ENCODE assay signal across 15 cellular contexts in genomic region chr7:120955577-120956149, GRCh38. TPM values are rescaled to one million over a fixed set of nuclear protein-coding genes. Genes with fewer than 3 reads are reported as not detected.
A peak's percentile ranks its signal among the peaks of the same experiment; 100 is the strongest.
DNase-seq lines count a peak whose midpoint lies in the region; ATAC-seq and TF ChIP-seq lines count a peak whose summit lies in the region.
"Had no signal": no experiment of that assay in that cellular context is flagged by ENCODE, and none has a peak within 500 bp of the region (broad histone marks: within the 10 kb centered on the region; RNA-seq: fewer than 3 reads in every experiment).

No MANE protein-coding gene starts in this region.

- TF ChIP-seq CTCF in activated CD8-positive, alpha-beta T cell treated with anti-CD3 and anti-CD28 coated beads for 36 hours (IDR thresholded peaks at IDR 0.05) = no peak

- CTCF ChIA-PET in activated CD8-positive, alpha-beta T cell treated with anti-CD3 and anti-CD28 coated beads for 36 hours (lab: Charles Lee) = interaction anchor here (1.3 kb wide), 1 partner anchor 32 kb away, joined by 7 read pairs; no protein-coding TSS in a partner anchor
- CTCF ChIA-PET in activated CD8-positive, alpha-beta T cell treated with anti-CD3 and anti-CD28 coated beads, Interleukin-2, amount 10 ng/mL, durations not matched to agents 7 days and 5 days (lab: Charles Lee) = interaction anchor here (1.2 kb wide), 1 partner anchor 19 kb away, joined by 3 read pairs; no protein-coding TSS in a partner anchor

- H3K27me3 Mint-ChIP-seq in activated CD8-positive, alpha-beta T cell treated with anti-CD3 and anti-CD28 coated beads for 36 hours = no peaks in the 10 kb centered on the region
- H3K27me3 Mint-ChIP-seq in activated CD8-positive, alpha-beta T cell treated with anti-CD3 and anti-CD28 coated beads, Interleukin-2, amount 10 ng/mL, durations not matched to agents 7 days and 5 days (ENCODE audit: low read depth) = no peaks in the 10 kb centered on the region
- peaks cover 6 to 10% (median 7%) of the 10 kb centered on the region in 3 donors for H3K27me3 Mint-ChIP-seq in immature natural killer cell (ENCODE audit: low read depth in 3 of 3)
- H3K27me3 Mint-ChIP-seq: CD4-positive, alpha-beta T cell had no signal

- no peak for DNase-seq in activated CD8-positive, alpha-beta T cell treated with anti-CD3 and anti-CD28 coated beads for 36 hours
- no peak for DNase-seq in activated CD8-positive, alpha-beta T cell treated with anti-CD3 and anti-CD28 coated beads, Interleukin-2, amount 10 ng/mL, durations not matched to agents 7 days and 5 days
- DNase-seq in immature natural killer cell (no peak), NK-92 (lab: John Stamatoyannopoulos, UW; ENCODE audit: unreplicated experiment) (no peak)
- no peak for DNase-seq in stimulated activated naive CD8-positive, alpha-beta T cell treated with anti-CD3 and anti-CD28 coated beads, Interleukin-15, Interleukin-2, amounts not matched to agents 100 U/mL and 50 U/mL, for 24 hours
- no peak for DNase-seq in activated effector memory CD4-positive, alpha-beta T cell treated with anti-CD3 and anti-CD28 coated beads, Interleukin-2, amount 50 U/mL, for 16 hours
- DNase-seq: amniotic stem cell; CD4-positive, alpha-beta T cell; NCI-H1694 treated with DMSO at 0.1 percent for 48 hours; NCI-H526; stimulated activated CD4-positive, alpha-beta T cell treated with anti-CD3 and anti-CD28 coated beads, Interleukin-4, amount 100 ng/mL, for 4 hours; upper lobe of right lung had no signal

- intact Hi-C loops in activated CD8-positive, alpha-beta T cell treated with anti-CD3 and anti-CD28 coated beads for 36 hours (cut with micrococcal nuclease) = no loop called here

- no peak for ATAC-seq in activated CD8-positive, alpha-beta T cell treated with anti-CD3 and anti-CD28 coated beads for 36 hours
- no peak for ATAC-seq in activated CD8-positive, alpha-beta T cell treated with anti-CD3 and anti-CD28 coated beads, Interleukin-2, amount 10 ng/mL, durations not matched to agents 7 days and 5 days
- ATAC-seq in GM21786 (IDR thresholded peaks at IDR 0.05; ENCODE audit: unreplicated experiment) = peak; percentile 34
- peak; percentile 34 for ATAC-seq in HG03159 (IDR thresholded peaks at IDR 0.05; ENCODE audit: unreplicated experiment)
- ATAC-seq in stimulated activated naive CD8-positive, alpha-beta T cell treated with anti-CD3 and anti-CD28 coated beads, Interleukin-15, Interleukin-2, amounts not matched to agents 100 U/mL and 50 U/mL, for 24 hours = no peak
- ATAC-seq: Panc1, upper lobe of right lung had no signal

- POLR2A ChIA-PET in activated CD8-positive, alpha-beta T cell treated with anti-CD3 and anti-CD28 coated beads for 36 hours (lab: Charles Lee) = no interaction called here
- POLR2A ChIA-PET in activated CD8-positive, alpha-beta T cell treated with anti-CD3 and anti-CD28 coated beads, Interleukin-2, amount 10 ng/mL, durations not matched to agents 7 days and 5 days (lab: Charles Lee) = no interaction called here

- H3K9me3 Mint-ChIP-seq in activated CD8-positive, alpha-beta T cell treated with anti-CD3 and anti-CD28 coated beads for 36 hours = no peaks in the 10 kb centered on the region
- no peaks in the 10 kb centered on the region for H3K9me3 Mint-ChIP-seq in activated CD8-positive, alpha-beta T cell treated with anti-CD3 and anti-CD28 coated beads, Interleukin-2, amount 10 ng/mL, durations not matched to agents 7 days and 5 days (ENCODE audit: insufficient read depth)
- H3K9me3 Mint-ChIP-seq in immature natural killer cell = no peaks in the 10 kb centered on the region
- H3K9me3 Mint-ChIP-seq: CD4-positive, alpha-beta T cell had no signal

- H3K4me1 Mint-ChIP-seq in activated CD8-positive, alpha-beta T cell treated with anti-CD3 and anti-CD28 coated beads for 36 hours (ENCODE audit: low read depth) = peaks cover 17% of the 10 kb centered on the region
- H3K4me1 Mint-ChIP-seq in activated CD8-positive, alpha-beta T cell treated with anti-CD3 and anti-CD28 coated beads, Interleukin-2, amount 10 ng/mL, durations not matched to agents 7 days and 5 days (ENCODE audit: low read depth) = peaks cover 8% of the 10 kb centered on the region
- peaks cover 21 to 37% of the 10 kb centered on the region in 2 donors for H3K4me1 Mint-ChIP-seq in immature natural killer cell

- peak overlapping the region; percentile 39 for H3K27ac Mint-ChIP-seq in activated CD8-positive, alpha-beta T cell treated with anti-CD3 and anti-CD28 coated beads for 36 hours
- H3K27ac Mint-ChIP-seq in activated CD8-positive, alpha-beta T cell treated with anti-CD3 and anti-CD28 coated beads, Interleukin-2, amount 10 ng/mL, durations not matched to agents 7 days and 5 days = no peak overlapping the region
- H3K27ac Mint-ChIP-seq in immature natural killer cell = peak overlapping the region in 4 of 6 donors; percentile 13 to 57 (median 49)
- H3K27ac Mint-ChIP-seq: CD4-positive, alpha-beta T cell had no signal

- H3K4me3 Mint-ChIP-seq in activated CD8-positive, alpha-beta T cell treated with anti-CD3 and anti-CD28 coated beads for 36 hours = no peak overlapping the region
- no peak overlapping the region for H3K4me3 Mint-ChIP-seq in activated CD8-positive, alpha-beta T cell treated with anti-CD3 and anti-CD28 coated beads, Interleukin-2, amount 10 ng/mL, durations not matched to agents 7 days and 5 days
- H3K4me3 Mint-ChIP-seq in immature natural killer cell = no peak overlapping the region
- H3K4me3 Mint-ChIP-seq: CD4-positive, alpha-beta T cell had no signal

- H3K36me3 Mint-ChIP-seq in activated CD8-positive, alpha-beta T cell treated with anti-CD3 and anti-CD28 coated beads for 36 hours (ENCODE audit: low read depth) = peaks cover 35% of the 10 kb centered on the region
- H3K36me3 Mint-ChIP-seq in activated CD8-positive, alpha-beta T cell treated with anti-CD3 and anti-CD28 coated beads, Interleukin-2, amount 10 ng/mL, durations not matched to agents 7 days and 5 days (ENCODE audit: low read depth) = peaks cover 42% of the 10 kb centered on the region
- H3K36me3 Mint-ChIP-seq in immature natural killer cell = peaks cover 9 to 14% (median 14%) of the 10 kb centered on the region in 3 donors

RNA-seq across cellular contexts. Expression of gene ING3, which starts 5.1 kb away (rescaled TPM):
- 10 to 100 TPM; 21.7 to 24.1 TPM for total RNA-seq in activated CD8-positive, alpha-beta T cell treated with anti-CD3 and anti-CD28 coated beads for 36 hours
- 10 to 100 TPM; 19.0 to 20.0 TPM for total RNA-seq in activated CD8-positive, alpha-beta T cell treated with anti-CD3 and anti-CD28 coated beads, Interleukin-2, amount 10 ng/mL, durations not matched to agents 7 days and 5 days
- polyA plus RNA-seq in immature natural killer cell = 10 to 100 TPM; 29.5 to 33.7 (median 31.4) TPM

RNA-seq across cellular contexts. Expression of gene CPED1, which starts 32.8 kb away (rescaled TPM):
- not detected for total RNA-seq in activated CD8-positive, alpha-beta T cell treated with anti-CD3 and anti-CD28 coated beads for 36 hours
- not detected for total RNA-seq in activated CD8-positive, alpha-beta T cell treated with anti-CD3 and anti-CD28 coated beads, Interleukin-2, amount 10 ng/mL, durations not matched to agents 7 days and 5 days
- polyA plus RNA-seq in immature natural killer cell = 1 to 10 TPM in 2 of 3 donors, not detected in 1; 1.3 to 2.2 TPM

Comparison
In these comparisons a context has a peak if more than half of its experiments do, and no peak if none do; other contexts are left out.
1. ATAC-seq: peak in GM21786 (single experiment) and HG03159 (single experiment); none in activated CD8-positive, alpha-beta T cell treated with anti-CD3 and anti-CD28 coated beads for 36 hours (single experiment), activated CD8-positive, alpha-beta T cell treated with anti-CD3 and anti-CD28 coated beads, Interleukin-2, amount 10 ng/mL, durations not matched to agents 7 days and 5 days (single experiment) and stimulated activated naive CD8-positive, alpha-beta T cell treated with anti-CD3 and anti-CD28 coated beads, Interleukin-15, Interleukin-2, amounts not matched to agents 100 U/mL and 50 U/mL, for 24 hours (single experiment).